In genomic region chr2:101724113-101724450, GRCh38 we compare ENCODE assay signal across 19 cellular contexts. TPM values are rescaled to one million over a fixed set of nuclear protein-coding genes. Genes with fewer than 3 reads are reported as not detected.
DNase-seq lines count a peak whose midpoint lies in the region; ATAC-seq and TF ChIP-seq lines count a peak whose summit lies in the region.
"Had no signal": no experiment of that assay in that cellular context is flagged by ENCODE, and none has a peak within 500 bp of the region (broad histone marks: within the 10 kb centered on the region; RNA-seq: fewer than 3 reads in every experiment).

No MANE protein-coding gene starts in this region.

- peaks cover 27% of the 10 kb centered on the region for H3K36me3 Mint-ChIP-seq in T-helper 1 cell treated with Interleukin-12 subunit alpha and Interleukin-12 subunit beta and Interleukin-4 antibody, amounts not matched to agents 30 μg/mL and 1 μg/mL, for 36 hours (ENCODE audit: low read depth)
- H3K36me3 Mint-ChIP-seq in CD4-positive, CD25-positive, alpha-beta regulatory T cell = peaks cover 13% of the 10 kb centered on the region
- H3K36me3 Mint-ChIP-seq in activated T-helper 1 cell treated with anti-CD3 and anti-CD28 coated beads, Interleukin-12 subunit alpha, Interleukin-12 subunit beta, Interleukin-2, Interleukin-4 antibody, amounts not matched to agents 30 ng/mL and 10 ng/mL and 1 ng/mL, durations not matched to agents 14 hours and 24 hours and 36 hours (ENCODE audit: low read depth) = peaks cover 15% of the 10 kb centered on the region
- peaks cover 11% of the 10 kb centered on the region for H3K36me3 Mint-ChIP-seq in memory B cell
- peaks cover 8% of the 10 kb centered on the region for H3K36me3 Mint-ChIP-seq in endothelial cell (ENCODE audit: low read depth, unreplicated experiment)

- no peaks in the 10 kb centered on the region for H3K27me3 Mint-ChIP-seq in T-helper 1 cell treated with Interleukin-12 subunit alpha and Interleukin-12 subunit beta and Interleukin-4 antibody, amounts not matched to agents 30 μg/mL and 1 μg/mL, for 36 hours (ENCODE audit: low read depth)
- no peaks in the 10 kb centered on the region for H3K27me3 Mint-ChIP-seq in CD4-positive, CD25-positive, alpha-beta regulatory T cell
- no peaks in the 10 kb centered on the region for H3K27me3 Mint-ChIP-seq in activated T-helper 1 cell treated with anti-CD3 and anti-CD28 coated beads, Interleukin-12 subunit alpha, Interleukin-12 subunit beta, Interleukin-2, Interleukin-4 antibody, amounts not matched to agents 30 ng/mL and 10 ng/mL and 1 ng/mL, durations not matched to agents 14 hours and 24 hours and 36 hours (ENCODE audit: insufficient read depth)
- H3K27me3 Mint-ChIP-seq in memory B cell = no peaks in the 10 kb centered on the region
- peaks cover 4% of the 10 kb centered on the region for H3K27me3 Mint-ChIP-seq in endothelial cell (ENCODE audit: unreplicated experiment)

- peaks cover 67% of the 10 kb centered on the region for H3K4me1 Mint-ChIP-seq in T-helper 1 cell treated with Interleukin-12 subunit alpha and Interleukin-12 subunit beta and Interleukin-4 antibody, amounts not matched to agents 30 μg/mL and 1 μg/mL, for 36 hours (ENCODE audit: low read depth)
- peaks cover 44 to 98% (median 76%) of the 10 kb centered on the region in 4 donors for H3K4me1 Mint-ChIP-seq in CD4-positive, CD25-positive, alpha-beta regulatory T cell
- H3K4me1 Mint-ChIP-seq in activated T-helper 1 cell treated with anti-CD3 and anti-CD28 coated beads, Interleukin-12 subunit alpha, Interleukin-12 subunit beta, Interleukin-2, Interleukin-4 antibody, amounts not matched to agents 30 ng/mL and 10 ng/mL and 1 ng/mL, durations not matched to agents 14 hours and 24 hours and 36 hours (ENCODE audit: low read depth) = peaks cover 80% of the 10 kb centered on the region
- H3K4me1 Mint-ChIP-seq in memory B cell (peaks cover 69% of the 10 kb centered on the region), endothelial cell (ENCODE audit: unreplicated experiment) (peaks cover 63% of the 10 kb centered on the region)

- H3K27ac Mint-ChIP-seq in T-helper 1 cell treated with Interleukin-12 subunit alpha and Interleukin-12 subunit beta and Interleukin-4 antibody, amounts not matched to agents 30 μg/mL and 1 μg/mL, for 36 hours = peak overlapping the region; percentile 43
- H3K27ac Mint-ChIP-seq in CD4-positive, CD25-positive, alpha-beta regulatory T cell = peak overlapping the region; percentile 80 to 93 (median 81)
- H3K27ac Mint-ChIP-seq in activated T-helper 1 cell treated with anti-CD3 and anti-CD28 coated beads, Interleukin-12 subunit alpha, Interleukin-12 subunit beta, Interleukin-2, Interleukin-4 antibody, amounts not matched to agents 30 ng/mL and 10 ng/mL and 1 ng/mL, durations not matched to agents 14 hours and 24 hours and 36 hours = peak overlapping the region; percentile 52
- H3K27ac Mint-ChIP-seq in memory B cell (peak overlapping the region; percentile 99), endothelial cell (ENCODE audit: unreplicated experiment) (no peak overlapping the region)
- H3K27ac Mint-ChIP-seq: endodermal cell had no signal

- no peaks in the 10 kb centered on the region for H3K27me3 ChIP-seq in CD4-positive, CD25-positive, alpha-beta regulatory T cell (ENCODE audit: control insufficient read depth, insufficient read depth, low read length)

- no peak for TF ChIP-seq CTCF in endothelial cell (IDR thresholded peaks at IDR 0.05; ENCODE audit: unreplicated experiment)

- intact Hi-C loops in activated T-helper 1 cell treated with anti-CD3 and anti-CD28 coated beads, Interleukin-12 subunit alpha, Interleukin-12 subunit beta, Interleukin-2, Interleukin-4 antibody, amounts not matched to agents 30 ng/mL and 10 ng/mL and 1 ng/mL, durations not matched to agents 14 hours and 24 hours and 36 hours (cut with micrococcal nuclease) = no loop called here

- H3K27ac ChIP-seq in CD4-positive, CD25-positive, alpha-beta regulatory T cell (ENCODE audit: insufficient read depth, low read length, poor library complexity, severe bottlenecking) = peak overlapping the region; percentile 55
- H3K27ac ChIP-seq: 22Rv1, prostate gland had no signal

- H3K4me3 Mint-ChIP-seq in T-helper 1 cell treated with Interleukin-12 subunit alpha and Interleukin-12 subunit beta and Interleukin-4 antibody, amounts not matched to agents 30 μg/mL and 1 μg/mL, for 36 hours = no peak overlapping the region
- H3K4me3 Mint-ChIP-seq in CD4-positive, CD25-positive, alpha-beta regulatory T cell = peak overlapping the region; percentile 36 to 69 (median 57)
- H3K4me3 Mint-ChIP-seq in activated T-helper 1 cell treated with anti-CD3 and anti-CD28 coated beads, Interleukin-12 subunit alpha, Interleukin-12 subunit beta, Interleukin-2, Interleukin-4 antibody, amounts not matched to agents 30 ng/mL and 10 ng/mL and 1 ng/mL, durations not matched to agents 14 hours and 24 hours and 36 hours = no peak overlapping the region
- H3K4me3 Mint-ChIP-seq in memory B cell (peak overlapping the region; percentile 78), endothelial cell (ENCODE audit: unreplicated experiment) (no peak overlapping the region)
- H3K4me3 Mint-ChIP-seq: endodermal cell, neural crest cell had no signal

- no peaks in the 10 kb centered on the region for H3K9me3 Mint-ChIP-seq in T-helper 1 cell treated with Interleukin-12 subunit alpha and Interleukin-12 subunit beta and Interleukin-4 antibody, amounts not matched to agents 30 μg/mL and 1 μg/mL, for 36 hours
- H3K9me3 Mint-ChIP-seq in CD4-positive, CD25-positive, alpha-beta regulatory T cell = no peaks in the 10 kb centered on the region
- H3K9me3 Mint-ChIP-seq in activated T-helper 1 cell treated with anti-CD3 and anti-CD28 coated beads, Interleukin-12 subunit alpha, Interleukin-12 subunit beta, Interleukin-2, Interleukin-4 antibody, amounts not matched to agents 30 ng/mL and 10 ng/mL and 1 ng/mL, durations not matched to agents 14 hours and 24 hours and 36 hours = peaks cover 14% of the 10 kb centered on the region
- H3K9me3 Mint-ChIP-seq in memory B cell = no peaks in the 10 kb centered on the region
- H3K9me3 Mint-ChIP-seq in endothelial cell (ENCODE audit: unreplicated experiment) = no peaks in the 10 kb centered on the region
- H3K9me3 Mint-ChIP-seq: endodermal cell, neural crest cell had no signal

- no peak for ATAC-seq in CD4-positive, CD25-positive, alpha-beta regulatory T cell (ENCODE audit: low read depth in 2 of 2)
- ATAC-seq in memory B cell (ENCODE audit: low read depth) = peak; percentile 20
- ATAC-seq in GM21360 (IDR thresholded peaks at IDR 0.05; ENCODE audit: unreplicated experiment) = no peak
- ATAC-seq: activated CD4-positive, CD25-positive, alpha-beta regulatory T cell treated with anti-CD3 and anti-CD28 coated beads, Interleukin-2, amount 50 U/mL, for 24 hours had no signal

- peak overlapping the region; percentile 29 for H3K4me3 ChIP-seq in CD4-positive, CD25-positive, alpha-beta regulatory T cell (ENCODE audit: low read depth, low read length)
- H3K4me3 ChIP-seq: prostate gland had no signal

- H3K9me3 ChIP-seq in CD4-positive, CD25-positive, alpha-beta regulatory T cell (ENCODE audit: control insufficient read depth in 2 of 2, low read length in 2 of 2) = no peaks in the 10 kb centered on the region
- H3K9me3 ChIP-seq: prostate gland had no signal

- H3K4me1 ChIP-seq in CD4-positive, CD25-positive, alpha-beta regulatory T cell (ENCODE audit: control insufficient read depth, insufficient read depth, low read length, poor library complexity, severe bottlenecking) = peaks cover 79% of the 10 kb centered on the region
- H3K4me1 ChIP-seq: prostate gland had no signal

- H3K36me3 ChIP-seq in CD4-positive, CD25-positive, alpha-beta regulatory T cell (ENCODE audit: control insufficient read depth, insufficient read depth, low read length) = no peaks in the 10 kb centered on the region
- H3K36me3 ChIP-seq: prostate gland had no signal

- DNase-seq in T-helper 1 cell (no peak), memory B cell (ENCODE audit: low spot score in 2 of 2) (no peak), endothelial cell (ENCODE audit: low spot score) (no peak)
- no peak for DNase-seq in CD4-positive, CD25-positive, alpha-beta regulatory T cell
- DNase-seq in activated T-helper 1 cell treated with anti-CD3 and anti-CD28 coated beads, Interleukin-12 subunit alpha, Interleukin-12 subunit beta, Interleukin-2, Interleukin-4 antibody, amounts not matched to agents 30 ng/mL and 10 ng/mL and 1 ng/mL, durations not matched to agents 14 hours and 24 hours and 36 hours (ENCODE audit: low spot score) = no peak
- DNase-seq in effector CD8-positive, alpha-beta T cell (lab: John Stamatoyannopoulos, UW) = no peak
- DNase-seq: endodermal cell; Karpas-422; mesenchymal stem cell; NCI-H1092; NCI-H526; stimulated activated CD4-positive, alpha-beta T cell treated with anti-CD3 and anti-CD28 coated beads, Interleukin-2, amount 100 ng/mL, for 48 hours; T1000 had no signal

RNA-seq across cellular contexts. Expression of gene MAP4K4, which starts 26.6 kb away (rescaled TPM):
- total RNA-seq in CD4-positive, CD25-positive, alpha-beta regulatory T cell = 179 TPM
- 10 to 100 TPM in 2 of 4 donors, 1 to 10 TPM in 2; 6.7 to 22.3 (median 11.4) TPM for polyA plus RNA-seq in CD4-positive, CD25-positive, alpha-beta regulatory T cell
- 54.3 and 54.5 TPM in 2 replicates for total RNA-seq in activated T-helper 1 cell treated with anti-CD3 and anti-CD28 coated beads, Interleukin-12 subunit alpha, Interleukin-12 subunit beta, Interleukin-2, Interleukin-4 antibody, amounts not matched to agents 30 ng/mL and 10 ng/mL and 1 ng/mL, durations not matched to agents 14 hours and 24 hours and 36 hours
- 427 TPM for total RNA-seq in endothelial cell (ENCODE audit: unreplicated experiment)

Comparison
In these comparisons a context has a peak if more than half of its experiments do, and no peak if none do; other contexts are left out.
1. H3K4me3 Mint-ChIP-seq: peak in CD4-positive, CD25-positive, alpha-beta regulatory T cell (4 of 4) and memory B cell (single experiment); none in T-helper 1 cell treated with Interleukin-12 subunit alpha and Interleukin-12 subunit beta and Interleukin-4 antibody, amounts not matched to agents 30 μg/mL and 1 μg/mL, for 36 hours (single experiment), activated T-helper 1 cell treated with anti-CD3 and anti-CD28 coated beads, Interleukin-12 subunit alpha, Interleukin-12 subunit beta, Interleukin-2, Interleukin-4 antibody, amounts not matched to agents 30 ng/mL and 10 ng/mL and 1 ng/mL, durations not matched to agents 14 hours and 24 hours and 36 hours (single experiment) and endothelial cell (single experiment).